Comparison of ENCODE assay signal across 1 cellular context in the genomic region with DNA sequence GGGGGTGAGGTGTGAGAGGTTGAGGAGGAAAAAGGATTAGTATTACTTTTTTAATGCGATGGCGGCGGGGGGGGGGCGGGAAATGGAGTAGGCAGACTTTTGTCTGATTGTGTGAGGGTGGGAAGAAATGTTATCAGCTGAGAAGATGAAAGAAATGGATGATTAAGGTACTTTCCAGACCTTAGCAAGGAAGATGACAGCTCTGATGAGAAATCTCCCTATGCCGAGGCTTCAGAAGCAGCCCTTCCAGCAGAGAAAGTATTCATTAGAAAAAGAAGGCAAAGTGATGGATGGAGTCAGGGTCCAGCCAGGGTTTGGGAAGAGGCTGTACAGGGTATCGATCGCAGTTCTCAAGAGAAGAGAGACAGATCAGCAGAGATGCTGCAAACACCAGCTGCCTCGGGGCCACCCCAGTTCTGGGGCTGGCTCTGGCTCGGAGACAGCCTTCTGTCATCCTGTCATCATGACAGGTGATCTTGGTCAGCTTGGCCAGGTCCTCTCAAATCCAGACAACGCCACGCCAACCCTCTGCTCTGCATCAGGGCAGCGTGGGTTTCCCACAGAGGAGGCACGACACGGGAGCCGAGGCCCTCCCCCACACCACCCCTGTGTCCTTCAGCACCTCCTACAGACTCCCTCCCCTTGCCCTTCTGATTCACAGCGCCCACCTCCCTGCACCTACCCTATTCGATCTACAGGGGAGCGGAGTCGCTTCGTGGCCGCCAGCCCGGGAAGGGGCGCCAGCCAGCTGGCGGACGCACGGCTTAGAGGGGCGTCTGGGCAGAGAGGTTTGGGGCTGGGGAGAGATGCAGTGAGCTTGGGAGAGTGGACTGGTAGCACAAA.
A peak's percentile ranks its signal among the peaks of the same experiment; 100 is the strongest.
TF ChIP-seq lines count a peak whose summit lies in the region.

No MANE protein-coding gene starts in this region.

TF ChIP-seq in HEK293, 187 proteins besides CTCF, POLR2A, EP300 and RAD21 (continued from another document and continues in another):
- TF ChIP-seq, protein P1, sequence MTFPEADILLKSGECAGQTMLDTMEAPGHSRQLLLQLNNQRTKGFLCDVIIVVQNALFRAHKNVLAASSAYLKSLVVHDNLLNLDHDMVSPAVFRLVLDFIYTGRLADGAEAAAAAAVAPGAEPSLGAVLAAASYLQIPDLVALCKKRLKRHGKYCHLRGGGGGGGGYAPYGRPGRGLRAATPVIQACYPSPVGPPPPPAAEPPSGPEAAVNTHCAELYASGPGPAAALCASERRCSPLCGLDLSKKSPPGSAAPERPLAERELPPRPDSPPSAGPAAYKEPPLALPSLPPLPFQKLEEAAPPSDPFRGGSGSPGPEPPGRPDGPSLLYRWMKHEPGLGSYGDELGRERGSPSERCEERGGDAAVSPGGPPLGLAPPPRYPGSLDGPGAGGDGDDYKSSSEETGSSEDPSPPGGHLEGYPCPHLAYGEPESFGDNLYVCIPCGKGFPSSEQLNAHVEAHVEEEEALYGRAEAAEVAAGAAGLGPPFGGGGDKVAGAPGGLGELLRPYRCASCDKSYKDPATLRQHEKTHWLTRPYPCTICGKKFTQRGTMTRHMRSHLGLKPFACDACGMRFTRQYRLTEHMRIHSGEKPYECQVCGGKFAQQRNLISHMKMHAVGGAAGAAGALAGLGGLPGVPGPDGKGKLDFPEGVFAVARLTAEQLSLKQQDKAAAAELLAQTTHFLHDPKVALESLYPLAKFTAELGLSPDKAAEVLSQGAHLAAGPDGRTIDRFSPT (tag by site-specific recombination; IDR thresholded peaks at IDR 0.05) = no peak
- TF ChIP-seq FEZF1 (tag by site-specific recombination; IDR thresholded peaks at IDR 0.05) (no peak), ZNF114 (tag by site-specific recombination; IDR thresholded peaks at IDR 0.05) (no peak), ZNF76 (tag by site-specific recombination; IDR thresholded peaks at IDR 0.05; ENCODE audit: borderline replicate concordance, low read depth) (peak; percentile 34; the same call in 1 of the 2 replicates), SP7 (tag by site-specific recombination; IDR thresholded peaks at IDR 0.05) (no peak), ZNF707 (tag by site-specific recombination; IDR thresholded peaks at IDR 0.05) (no peak), SETDB1 (IDR thresholded peaks at IDR 0.05; ENCODE audit: insufficient read length, low read length) (no peak), SALL2 (tag by site-specific recombination; IDR thresholded peaks at IDR 0.05; ENCODE audit: borderline replicate concordance) (no peak), GLIS1 (tag by site-specific recombination; IDR thresholded peaks at IDR 0.05) (peak; percentile 48), ZEB2 (tag by site-specific recombination; IDR thresholded peaks at IDR 0.05) (no peak), SP3 (tag by site-specific recombination; IDR thresholded peaks at IDR 0.05) (peak; percentile 10; the same call in 1 of the 2 replicates), PRDM1 (tag by site-specific recombination; IDR thresholded peaks at IDR 0.05) (no peak), ZNF701 (tag by site-specific recombination; IDR thresholded peaks at IDR 0.05) (no peak), GLI2 (tag by site-specific recombination; IDR thresholded peaks at IDR 0.05; ENCODE audit: borderline replicate concordance, low read depth) (no peak), EGR2 (tag by site-specific recombination; IDR thresholded peaks at IDR 0.05; ENCODE audit: low read depth) (peak; percentile 97), HOXA7 (CRISPR knock-in tag; IDR thresholded peaks at IDR 0.05; ENCODE audit: borderline replicate concordance) (no peak), GLIS2 (tag by site-specific recombination; IDR thresholded peaks at IDR 0.05) (peak; percentile 37; the same call in 1 of the 2 replicates), ZBTB8A (tag by site-specific recombination; IDR thresholded peaks at IDR 0.05) (peak; percentile 87), ZNF791 (tag by site-specific recombination; IDR thresholded peaks at IDR 0.05) (no peak), ZNF24 (tag by site-specific recombination; IDR thresholded peaks at IDR 0.05) (no peak), KLF9 (tag by site-specific recombination; IDR thresholded peaks at IDR 0.05; ENCODE audit: low read depth) (peak; percentile 27), GLI4 (tag by site-specific recombination; IDR thresholded peaks at IDR 0.05) (no peak), ZFP3 (tag by site-specific recombination; IDR thresholded peaks at IDR 0.05; ENCODE audit: low read depth) (no peak), YY1 (tag by site-specific recombination; IDR thresholded peaks at IDR 0.05) (no peak), ZNF366 (tag by site-specific recombination; conservative IDR thresholded peaks at IDR 0.05) (0 out of 2 replicates have a peak, but pooled peaks have one; percentile 11), ZNF624 (tag by site-specific recombination; IDR thresholded peaks at IDR 0.05) (no peak), ZNF335 (tag by site-specific recombination; conservative IDR thresholded peaks at IDR 0.05) (peak; percentile 11), ZNF37A (tag by site-specific recombination; IDR thresholded peaks at IDR 0.05) (no peak), ZNF776 (tag by site-specific recombination; IDR thresholded peaks at IDR 0.05; ENCODE audit: borderline replicate concordance) (no peak), ZNF658 (tag by site-specific recombination; IDR thresholded peaks at IDR 0.05) (no peak), HOXC10 (CRISPR knock-in tag; IDR thresholded peaks at IDR 0.05) (no peak), ZNF214 (tag by site-specific recombination; IDR thresholded peaks at IDR 0.05; ENCODE audit: borderline replicate concordance) (no peak), ZNF571 (tag by site-specific recombination; IDR thresholded peaks at IDR 0.05) (no peak), ZNF2 (tag by site-specific recombination; IDR thresholded peaks at IDR 0.05) (no peak), ZNF654 (tag by site-specific recombination; IDR thresholded peaks at IDR 0.05; ENCODE audit: low read depth) (no peak), ZNF274 (IDR thresholded peaks at IDR 0.05; ENCODE audit: low read length) (no peak), ZNF274 (tag by site-specific recombination; IDR thresholded peaks at IDR 0.05; ENCODE audit: borderline replicate concordance) (no peak), ZBTB17 (tag by site-specific recombination; IDR thresholded peaks at IDR 0.05) (peak; percentile 46), ZNF221 (tag by site-specific recombination; IDR thresholded peaks at IDR 0.05; ENCODE audit: borderline replicate concordance) (no peak), ZNF549 (tag by site-specific recombination; IDR thresholded peaks at IDR 0.05) (no peak), ZBTB48 (tag by site-specific recombination; IDR thresholded peaks at IDR 0.05) (peak; percentile 54; the same call in 1 of the 2 replicates), ZFHX2 (tag by site-specific recombination; conservative IDR thresholded peaks at IDR 0.05) (peak; percentile 98), ZNF416 (tag by site-specific recombination; IDR thresholded peaks at IDR 0.05) (no peak), ZNF473 (tag by site-specific recombination; IDR thresholded peaks at IDR 0.05) (no peak), ZFP37 (tag by site-specific recombination; IDR thresholded peaks at IDR 0.05) (no peak), KLF1 (tag by site-specific recombination; IDR thresholded peaks at IDR 0.05) (no peak)
- TF ChIP-seq, protein P2, sequence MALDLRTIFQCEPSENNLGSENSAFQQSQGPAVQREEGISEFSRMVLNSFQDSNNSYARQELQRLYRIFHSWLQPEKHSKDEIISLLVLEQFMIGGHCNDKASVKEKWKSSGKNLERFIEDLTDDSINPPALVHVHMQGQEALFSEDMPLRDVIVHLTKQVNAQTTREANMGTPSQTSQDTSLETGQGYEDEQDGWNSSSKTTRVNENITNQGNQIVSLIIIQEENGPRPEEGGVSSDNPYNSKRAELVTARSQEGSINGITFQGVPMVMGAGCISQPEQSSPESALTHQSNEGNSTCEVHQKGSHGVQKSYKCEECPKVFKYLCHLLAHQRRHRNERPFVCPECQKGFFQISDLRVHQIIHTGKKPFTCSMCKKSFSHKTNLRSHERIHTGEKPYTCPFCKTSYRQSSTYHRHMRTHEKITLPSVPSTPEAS (tag by site-specific recombination; IDR thresholded peaks at IDR 0.05) = no peak
- TF ChIP-seq, protein P3, sequence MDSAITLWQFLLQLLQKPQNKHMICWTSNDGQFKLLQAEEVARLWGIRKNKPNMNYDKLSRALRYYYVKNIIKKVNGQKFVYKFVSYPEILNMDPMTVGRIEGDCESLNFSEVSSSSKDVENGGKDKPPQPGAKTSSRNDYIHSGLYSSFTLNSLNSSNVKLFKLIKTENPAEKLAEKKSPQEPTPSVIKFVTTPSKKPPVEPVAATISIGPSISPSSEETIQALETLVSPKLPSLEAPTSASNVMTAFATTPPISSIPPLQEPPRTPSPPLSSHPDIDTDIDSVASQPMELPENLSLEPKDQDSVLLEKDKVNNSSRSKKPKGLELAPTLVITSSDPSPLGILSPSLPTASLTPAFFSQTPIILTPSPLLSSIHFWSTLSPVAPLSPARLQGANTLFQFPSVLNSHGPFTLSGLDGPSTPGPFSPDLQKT (IDR thresholded peaks at IDR 0.05; ENCODE audit: borderline replicate concordance, low read depth, low read length) = no peak
- TF ChIP-seq, protein P4, sequence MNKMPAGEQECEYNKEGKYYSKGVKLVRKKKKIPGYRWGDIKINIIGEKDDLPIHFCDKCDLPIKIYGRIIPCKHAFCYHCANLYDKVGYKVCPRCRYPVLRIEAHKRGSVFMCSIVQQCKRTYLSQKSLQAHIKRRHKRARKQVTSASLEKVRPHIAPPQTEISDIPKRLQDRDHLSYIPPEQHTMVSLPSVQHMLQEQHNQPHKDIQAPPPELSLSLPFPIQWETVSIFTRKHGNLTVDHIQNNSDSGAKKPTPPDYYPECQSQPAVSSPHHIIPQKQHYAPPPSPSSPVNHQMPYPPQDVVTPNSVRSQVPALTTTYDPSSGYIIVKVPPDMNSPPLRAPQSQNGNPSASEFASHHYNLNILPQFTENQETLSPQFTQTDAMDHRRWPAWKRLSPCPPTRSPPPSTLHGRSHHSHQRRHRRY (tag by site-specific recombination; IDR thresholded peaks at IDR 0.05) = no peak
- TF ChIP-seq, protein P5, sequence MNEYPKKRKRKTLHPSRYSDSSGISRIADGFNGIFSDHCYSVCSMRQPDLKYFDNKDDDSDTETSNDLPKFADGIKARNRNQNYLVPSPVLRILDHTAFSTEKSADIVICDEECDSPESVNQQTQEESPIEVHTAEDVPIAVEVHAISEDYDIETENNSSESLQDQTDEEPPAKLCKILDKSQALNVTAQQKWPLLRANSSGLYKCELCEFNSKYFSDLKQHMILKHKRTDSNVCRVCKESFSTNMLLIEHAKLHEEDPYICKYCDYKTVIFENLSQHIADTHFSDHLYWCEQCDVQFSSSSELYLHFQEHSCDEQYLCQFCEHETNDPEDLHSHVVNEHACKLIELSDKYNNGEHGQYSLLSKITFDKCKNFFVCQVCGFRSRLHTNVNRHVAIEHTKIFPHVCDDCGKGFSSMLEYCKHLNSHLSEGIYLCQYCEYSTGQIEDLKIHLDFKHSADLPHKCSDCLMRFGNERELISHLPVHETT (tag by site-specific recombination; IDR thresholded peaks at IDR 0.05) = no peak
- TF ChIP-seq, protein P6, sequence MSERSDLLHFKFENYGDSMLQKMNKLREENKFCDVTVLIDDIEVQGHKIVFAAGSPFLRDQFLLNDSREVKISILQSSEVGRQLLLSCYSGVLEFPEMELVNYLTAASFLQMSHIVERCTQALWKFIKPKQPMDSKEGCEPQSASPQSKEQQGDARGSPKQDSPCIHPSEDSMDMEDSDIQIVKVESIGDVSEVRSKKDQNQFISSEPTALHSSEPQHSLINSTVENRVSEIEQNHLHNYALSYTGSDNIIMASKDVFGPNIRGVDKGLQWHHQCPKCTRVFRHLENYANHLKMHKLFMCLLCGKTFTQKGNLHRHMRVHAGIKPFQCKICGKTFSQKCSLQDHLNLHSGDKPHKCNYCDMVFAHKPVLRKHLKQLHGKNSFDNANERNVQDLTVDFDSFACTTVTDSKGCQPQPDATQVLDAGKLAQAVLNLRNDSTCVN (tag by site-specific recombination; optimal IDR thresholded peaks at IDR 0.05) = no peak
- TF ChIP-seq, protein P7, sequence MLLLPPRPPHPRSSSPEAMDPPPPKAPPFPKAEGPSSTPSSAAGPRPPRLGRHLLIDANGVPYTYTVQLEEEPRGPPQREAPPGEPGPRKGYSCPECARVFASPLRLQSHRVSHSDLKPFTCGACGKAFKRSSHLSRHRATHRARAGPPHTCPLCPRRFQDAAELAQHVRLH (tag by site-specific recombination; IDR thresholded peaks at IDR 0.05) = no peak
- TF ChIP-seq, protein P8, sequence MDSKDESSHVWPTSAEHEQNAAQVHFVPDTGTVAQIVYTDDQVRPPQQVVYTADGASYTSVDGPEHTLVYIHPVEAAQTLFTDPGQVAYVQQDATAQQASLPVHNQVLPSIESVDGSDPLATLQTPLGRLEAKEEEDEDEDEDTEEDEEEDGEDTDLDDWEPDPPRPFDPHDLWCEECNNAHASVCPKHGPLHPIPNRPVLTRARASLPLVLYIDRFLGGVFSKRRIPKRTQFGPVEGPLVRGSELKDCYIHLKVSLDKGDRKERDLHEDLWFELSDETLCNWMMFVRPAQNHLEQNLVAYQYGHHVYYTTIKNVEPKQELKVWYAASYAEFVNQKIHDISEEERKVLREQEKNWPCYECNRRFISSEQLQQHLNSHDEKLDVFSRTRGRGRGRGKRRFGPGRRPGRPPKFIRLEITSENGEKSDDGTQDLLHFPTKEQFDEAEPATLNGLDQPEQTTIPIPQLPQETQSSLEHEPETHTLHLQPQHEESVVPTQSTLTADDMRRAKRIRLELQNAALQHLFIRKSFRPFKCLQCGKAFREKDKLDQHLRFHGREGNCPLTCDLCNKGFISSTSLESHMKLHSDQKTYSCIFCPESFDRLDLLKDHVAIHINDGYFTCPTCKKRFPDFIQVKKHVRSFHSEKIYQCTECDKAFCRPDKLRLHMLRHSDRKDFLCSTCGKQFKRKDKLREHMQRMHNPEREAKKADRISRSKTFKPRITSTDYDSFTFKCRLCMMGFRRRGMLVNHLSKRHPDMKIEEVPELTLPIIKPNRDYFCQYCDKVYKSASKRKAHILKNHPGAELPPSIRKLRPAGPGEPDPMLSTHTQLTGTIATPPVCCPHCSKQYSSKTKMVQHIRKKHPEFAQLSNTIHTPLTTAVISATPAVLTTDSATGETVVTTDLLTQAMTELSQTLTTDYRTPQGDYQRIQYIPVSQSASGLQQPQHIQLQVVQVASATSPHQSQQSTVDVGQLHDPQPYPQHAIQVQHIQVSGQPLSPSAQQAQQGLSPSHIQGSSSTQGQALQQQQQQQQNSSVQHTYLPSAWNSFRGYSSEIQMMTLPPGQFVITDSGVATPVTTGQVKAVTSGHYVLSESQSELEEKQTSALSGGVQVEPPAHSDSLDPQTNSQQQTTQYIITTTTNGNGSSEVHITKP (tag by site-specific recombination; IDR thresholded peaks at IDR 0.05) = peak; percentile 96
- TF ChIP-seq, protein P9, sequence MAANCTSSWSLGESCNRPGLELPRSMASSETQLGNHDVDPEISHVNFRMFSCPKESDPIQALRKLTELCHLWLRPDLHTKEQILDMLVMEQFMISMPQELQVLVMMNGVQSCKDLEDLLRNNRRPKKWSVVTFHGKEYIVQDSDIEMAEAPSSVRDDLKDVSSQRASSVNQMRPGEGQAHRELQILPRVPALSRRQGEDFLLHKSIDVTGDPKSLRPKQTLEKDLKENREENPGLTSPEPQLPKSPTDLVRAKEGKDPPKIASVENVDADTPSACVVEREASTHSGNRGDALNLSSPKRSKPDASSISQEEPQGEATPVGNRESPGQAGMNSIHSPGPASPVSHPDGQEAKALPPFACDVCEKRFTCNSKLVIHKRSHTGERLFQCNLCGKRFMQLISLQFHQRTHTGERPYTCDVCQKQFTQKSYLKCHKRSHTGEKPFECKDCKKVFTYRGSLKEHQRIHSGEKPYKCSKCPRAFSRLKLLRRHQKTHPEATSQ (tag by site-specific recombination; IDR thresholded peaks at IDR 0.05) = no peak
